In genomic region chr2:211367252-211367651, GRCh38 we compare ENCODE assay signal across 20 cellular contexts.
DNase-seq lines count a peak whose midpoint lies in the region; ATAC-seq, FAIRE-seq and TF ChIP-seq lines count a peak whose summit lies in the region.
"Had no signal": no experiment of that assay in that cellular context is flagged by ENCODE, and none has a peak within 500 bp of the region (broad histone marks: within the 10 kb centered on the region; RNA-seq: fewer than 3 reads in every experiment).

No MANE protein-coding gene starts in this region.

- no peak overlapping the region for H3K9ac ChIP-seq in H1 (replicated peaks in 1 of 4; ENCODE audit: extremely low read depth in 1 of 4, low read depth in 3 of 4, low read length in 3 of 4)

- H3K36me3 ChIP-seq in GM23338 (ENCODE audit: insufficient read depth) (no peaks in the 10 kb centered on the region), H1 (ENCODE audit: control insufficient read depth in 2 of 4, insufficient read depth in 4 of 4, low read length in 3 of 4) (no peaks in the 10 kb centered on the region; a peak in 1 of 8 replicates)
- H3K36me3 ChIP-seq: heart left ventricle, sigmoid colon, thyroid gland, WERI-Rb-1 had no signal

- H3K27ac Mint-ChIP-seq in Calu3 (ENCODE audit: unreplicated experiment): peak overlapping the region; percentile 43
- H3K27ac Mint-ChIP-seq in GM23338: no peak overlapping the region
- H3K27ac Mint-ChIP-seq in activated naive CD8-positive, alpha-beta T cell treated with anti-CD3 and anti-CD28 coated beads, Interleukin-2, amount 50 U/mL, for 24 hours: no peak overlapping the region
- H3K27ac Mint-ChIP-seq in HFFc6: no peak overlapping the region

- ATAC-seq in GM23338: no peak
- no peak for ATAC-seq in activated naive CD8-positive, alpha-beta T cell treated with anti-CD3 and anti-CD28 coated beads, Interleukin-2, amount 50 U/mL, for 24 hours
- ATAC-seq: heart left ventricle, Panc1 had no signal

- no peak for TF ChIP-seq POLR2A in H1 (IDR thresholded peaks at IDR 0.05; ENCODE audit: control extremely low read depth in 1 of 2, low read depth in 2 of 2, low read length in 2 of 2)

- 93% methylated on average over 5 of the region's 5 CpGs; no CpG with 5 or more reads in 1 of the 2 experiments for WGBS in H1 (ENCODE audit: extremely low coverage in 1 of 2, insufficient coverage in 1 of 2, insufficient read length in 1 of 2, insufficient replicate concordance in 2 of 2, low coverage in 1 of 2, low lambda C conversion rate in 2 of 2, missing lambda C conversion rate in 1 of 2), 2 experiments

- H3K27me3 ChIP-seq in GM23338 (ENCODE audit: insufficient read depth) (no peaks in the 10 kb centered on the region), H1 (replicated peaks in 1 of 4; ENCODE audit: control insufficient read depth in 3 of 4, extremely low read depth in 1 of 4, insufficient read depth in 3 of 4, low read length in 3 of 4) (no peaks in the 10 kb centered on the region; a peak in 1 of 7 replicates)
- H3K27me3 ChIP-seq: heart left ventricle, sigmoid colon, thyroid gland had no signal

- H4K20me1 ChIP-seq in GM23338 (replicated peaks; ENCODE audit: insufficient read depth) (no peaks in the 10 kb centered on the region), H1 (replicated peaks in 1 of 2; ENCODE audit: control insufficient read depth in 1 of 2, insufficient read depth in 2 of 2, low read length in 2 of 2) (no peaks in the 10 kb centered on the region)

- no peaks in the 10 kb centered on the region for H3F3A ChIP-seq in GM23338 (replicated peaks; ENCODE audit: low read depth)

- no peak overlapping the region for H3K14ac ChIP-seq in H1 (ENCODE audit: insufficient read length)

- H3K9me2 ChIP-seq in GM23338 (ENCODE audit: insufficient read depth): no peaks in the 10 kb centered on the region

- no TSS peak for BruUV-seq in Calu3 (replicated peaks; lab: Mats Ljungman, UMichigan)

- no peaks in the 10 kb centered on the region for H3K36me3 Mint-ChIP-seq in Calu3 (ENCODE audit: insufficient read depth, unreplicated experiment)
- H3K36me3 Mint-ChIP-seq in GM23338 (ENCODE audit: low read depth): peaks cover 22% of the 10 kb centered on the region
- H3K36me3 Mint-ChIP-seq in activated naive CD8-positive, alpha-beta T cell treated with anti-CD3 and anti-CD28 coated beads, Interleukin-2, amount 50 U/mL, for 24 hours (ENCODE audit: low read depth): no peaks in the 10 kb centered on the region
- H3K36me3 Mint-ChIP-seq in HFFc6 (ENCODE audit: low read depth): no peaks in the 10 kb centered on the region

- no peak for FAIRE-seq in H1 (lab: Jason Lieb, UNC)
- FAIRE-seq: GM12892 had no signal

- POLR2A ChIA-PET in H1 (lab: Charles Lee; ENCODE audit: partially characterized antibody): no interaction called here

- no peak overlapping the region for H2BK120ac ChIP-seq in H1 (replicated peaks; ENCODE audit: low read depth, low read length)

- H3K23ac ChIP-seq in H1 (ENCODE audit: insufficient read length): no peak overlapping the region

- H3K27me3 Mint-ChIP-seq in Calu3 (ENCODE audit: unreplicated experiment): no peaks in the 10 kb centered on the region
- no peaks in the 10 kb centered on the region for H3K27me3 Mint-ChIP-seq in GM23338 (ENCODE audit: insufficient read depth, low read depth, poor library complexity)
- H3K27me3 Mint-ChIP-seq in activated naive CD8-positive, alpha-beta T cell treated with anti-CD3 and anti-CD28 coated beads, Interleukin-2, amount 50 U/mL, for 24 hours: no peaks in the 10 kb centered on the region
- H3K27me3 Mint-ChIP-seq in HFFc6 (ENCODE audit: insufficient read depth): no peaks in the 10 kb centered on the region

- no peak overlapping the region for H3K4ac ChIP-seq in H1 (replicated peaks; ENCODE audit: insufficient read length, low read depth, low read length)

- no peak overlapping the region for H2AK5ac ChIP-seq in H1 (ENCODE audit: low read depth, low read length)

- no peak overlapping the region for H2BK12ac ChIP-seq in H1 (ENCODE audit: low read depth, low read length)

- CTCF ChIA-PET in Calu3 (lab: Charles Lee): no interaction called here
- CTCF ChIA-PET in H1 (lab: Charles Lee; ENCODE audit: partially characterized antibody): no interaction called here

- H3K23me2 ChIP-seq in H1 (ENCODE audit: low read depth, low read length): no peaks in the 10 kb centered on the region

- intact Hi-C loops in Calu3 (cut with micrococcal nuclease; ENCODE audit: unreplicated experiment): no loop called here

- H2AFZ ChIP-seq in GM23338: peak overlapping the region; percentile 75; the same call in 1 of the 2 replicates
- H2AFZ ChIP-seq in H1 (ENCODE audit: low read length): 0 out of 2 replicates have a peak overlapping the region, but pooled peaks have one; percentile 79

- H3K4me1 ChIP-seq in GM23338 (ENCODE audit: insufficient read depth) (peaks cover 35% of the 10 kb centered on the region), H1 (replicated peaks in 1 of 4; ENCODE audit: control insufficient read depth in 3 of 4, insufficient read depth in 4 of 4, low read length in 3 of 4) (peaks cover 0 to 6% (median 3%) of the 10 kb centered on the region in 4 experiments; a peak in 2 of 7 replicates)
- H3K4me1 ChIP-seq: heart left ventricle, sigmoid colon, thyroid gland had no signal

- H3K9me3 Mint-ChIP-seq in Calu3 (ENCODE audit: low read depth, unreplicated experiment) (peaks cover 9% of the 10 kb centered on the region), GM23338 (peaks cover 19% of the 10 kb centered on the region), HFFc6 (peaks cover 53% of the 10 kb centered on the region)
- peaks cover 5% of the 10 kb centered on the region for H3K9me3 Mint-ChIP-seq in activated naive CD8-positive, alpha-beta T cell treated with anti-CD3 and anti-CD28 coated beads, Interleukin-2, amount 50 U/mL, for 24 hours

- H2BK20ac ChIP-seq in H1 (ENCODE audit: low read length): no peak overlapping the region

- peaks cover 0 to 3% of the 10 kb centered on the region in 2 experiments; a peak in 1 of 4 replicates for H3K9me3 ChIP-seq in H1 (ENCODE audit: insufficient read depth in 2 of 2, low read depth in 1 of 2, low read length in 1 of 2)
- H3K9me3 ChIP-seq: sigmoid colon, thyroid gland had no signal

- no peak overlapping the region; the same call in 1 of the 2 replicates for H3K18ac ChIP-seq in H1 (ENCODE audit: extremely low read depth, low read length)

- H3K79me2 ChIP-seq in GM23338 (replicated peaks; ENCODE audit: insufficient read depth): no peaks in the 10 kb centered on the region
- no peaks in the 10 kb centered on the region for H3K79me2 ChIP-seq in H1 (ENCODE audit: control insufficient read depth in 1 of 2, insufficient read depth in 2 of 2, low read length in 2 of 2)

- TF ChIP-seq RAD21 in Ishikawa (IDR thresholded peaks at IDR 0.05; ENCODE audit: low read depth) (no peak), H1 (IDR thresholded peaks at IDR 0.05 in 1 of 2, conservative IDR thresholded peaks at IDR 0.05 in 1 of 2; ENCODE audit: low read depth in 2 of 2, low read length in 2 of 2) (no peak)

- TF ChIP-seq EP300 in Ishikawa (IDR thresholded peaks at IDR 0.05; ENCODE audit: borderline replicate concordance) (peak; percentile 58; the same call in 1 of the 2 replicates), H1 (IDR thresholded peaks at IDR 0.05; ENCODE audit: borderline replicate concordance in 1 of 2, low read depth in 2 of 2, low read length in 2 of 2) (no peak)

- no peaks in the 10 kb centered on the region for H3K79me1 ChIP-seq in H1 (ENCODE audit: low read depth, low read length)

- DNase-seq in Calu3 (no peak), GM23338 (ENCODE audit: low spot score) (no peak), H1 (ENCODE audit: low read depth in 1 of 2, low spot score in 2 of 2) (no peak), NCI-H1048 (lab: John Stamatoyannopoulos, UW) (no peak), NCI-H128 (lab: John Stamatoyannopoulos, UW; ENCODE audit: unreplicated experiment) (no peak), HFFc6 (no peak)
- DNase-seq in activated naive CD8-positive, alpha-beta T cell treated with anti-CD3 and anti-CD28 coated beads, Interleukin-2, amount 50 U/mL, for 24 hours: no peak
- DNase-seq: activated effector memory CD4-positive, alpha-beta T cell treated with Interleukin-2 at 50 U/mL for 16 hours; dermis blood vessel endothelial cell; GOT3; heart left ventricle; islet precursor cell; occipital lobe; sigmoid colon; stimulated activated CD4-positive, alpha-beta T cell treated with anti-CD3 and anti-CD28 coated beads, Interleukin-4, amount 100 ng/mL, for 24 hours; thyroid gland; WERI-Rb-1 had no signal

- H3K4me2 ChIP-seq in GM23338 (no peak overlapping the region), H1 (ENCODE audit: insufficient read depth in 1 of 2, low read depth in 2 of 2, low read length in 2 of 2) (no peak overlapping the region)

- H3K27ac ChIP-seq in GM23338 (ENCODE audit: low read depth) (no peak overlapping the region), H1 (ENCODE audit: low read depth, low read length) (no peak overlapping the region)
- H3K27ac ChIP-seq: heart left ventricle, sigmoid colon, thyroid gland, WERI-Rb-1 had no signal

- no peak overlapping the region for H2BK15ac ChIP-seq in H1 (ENCODE audit: low read length)

- TF ChIP-seq CTCF in Calu3 (IDR thresholded peaks at IDR 0.05; ENCODE audit: unreplicated experiment) (no peak), GM23338 (conservative IDR thresholded peaks at IDR 0.05; ENCODE audit: low read depth in 2 of 2) (no peak), H1 (IDR thresholded peaks at IDR 0.05; ENCODE audit: control extremely low read depth in 1 of 3, insufficient read depth in 1 of 3, low read depth in 1 of 3, low read length in 3 of 3) (no peak), HFFc6 (IDR thresholded peaks at IDR 0.05) (no peak)

- H4K91ac ChIP-seq in H1 (replicated peaks; ENCODE audit: insufficient read length, low read length): no peak overlapping the region

- H4K8ac ChIP-seq in H1 (ENCODE audit: extremely low read depth, insufficient read depth, low read length): no peak overlapping the region

- no peak overlapping the region for H4K5ac ChIP-seq in H1 (ENCODE audit: insufficient read length, low read depth, low read length)

- H3K4me3 ChIP-seq in GM23338: no peak overlapping the region
- H3K4me3 ChIP-seq in H1 (ENCODE audit: extremely low read depth in 1 of 4, insufficient read depth in 2 of 4, low read depth in 3 of 4, low read length in 4 of 4): no peak overlapping the region
- H3K4me3 ChIP-seq: heart left ventricle, sigmoid colon, thyroid gland had no signal

- H3K4me3 Mint-ChIP-seq in Calu3 (ENCODE audit: low read depth, unreplicated experiment): no peak overlapping the region
- no peak overlapping the region for H3K4me3 Mint-ChIP-seq in GM23338
- no peak overlapping the region for H3K4me3 Mint-ChIP-seq in activated naive CD8-positive, alpha-beta T cell treated with anti-CD3 and anti-CD28 coated beads, Interleukin-2, amount 50 U/mL, for 24 hours
- H3K4me3 Mint-ChIP-seq in HFFc6: no peak overlapping the region

- H3K4me1 Mint-ChIP-seq in Calu3 (ENCODE audit: low read depth, unreplicated experiment) (peaks cover 14% of the 10 kb centered on the region), GM23338 (peaks cover 24% of the 10 kb centered on the region), HFFc6 (ENCODE audit: low read depth) (no peaks in the 10 kb centered on the region)
- no peaks in the 10 kb centered on the region for H3K4me1 Mint-ChIP-seq in activated naive CD8-positive, alpha-beta T cell treated with anti-CD3 and anti-CD28 coated beads, Interleukin-2, amount 50 U/mL, for 24 hours

- no peak overlapping the region for H2BK5ac ChIP-seq in H1 (ENCODE audit: low read depth, low read length)

- no peak overlapping the region for H3K56ac ChIP-seq in H1 (replicated peaks; ENCODE audit: insufficient read length, low read depth, low read length)
